8 cellular contexts compared by ENCODE assay signal in genomic region chr17:17750881-17751280, GRCh38.
A peak's percentile ranks its signal among the peaks of the same experiment; 100 is the strongest.
DNase-seq lines count a peak whose midpoint lies in the region; ATAC-seq and TF ChIP-seq lines count a peak whose summit lies in the region.

No MANE protein-coding gene starts in this region.

- peak; percentile 82 for DNase-seq in GM19238 (ENCODE audit: insufficient read length, low spot score)
- DNase-seq in esophagus squamous epithelium (lab: John Stamatoyannopoulos, UW), result no peak
- DNase-seq in NCI-H226, result no peak

- no peaks in the 10 kb centered on the region for H3K27me3 Mint-ChIP-seq in T-helper 1 cell treated with Interleukin-12 subunit alpha and Interleukin-12 subunit beta and Interleukin-4 antibody, amounts not matched to agents 30 μg/mL and 1 μg/mL, for 36 hours (ENCODE audit: low read depth)

- H3K27ac ChIP-seq in 22Rv1 (peak overlapping the region; percentile 64), esophagus squamous epithelium (peak overlapping the region; percentile 74 to 93 (median 91)), subcutaneous abdominal adipose tissue (ENCODE audit: low read depth, low read length) (peak overlapping the region; percentile 6)

- H3K4me3 Mint-ChIP-seq in T-helper 1 cell treated with Interleukin-12 subunit alpha and Interleukin-12 subunit beta and Interleukin-4 antibody, amounts not matched to agents 30 μg/mL and 1 μg/mL, for 36 hours, result peak overlapping the region; percentile 96

- no peak for TF ChIP-seq POLR2A in esophagus squamous epithelium (IDR thresholded peaks at IDR 0.05)

- intact Hi-C loops in esophagus squamous epithelium (cut with DNase I), result no loop called here

- H3K4me1 ChIP-seq in esophagus squamous epithelium, result peaks cover 29 to 77% (median 47%) of the 10 kb centered on the region in 3 donors
- peaks cover 4 to 53% (median 34%) of the 10 kb centered on the region in 5 donors for H3K4me1 ChIP-seq in subcutaneous abdominal adipose tissue (ENCODE audit: control insufficient read depth in 5 of 5, insufficient read depth in 5 of 5, low read length in 5 of 5)

- no peaks in the 10 kb centered on the region for H3K9me3 Mint-ChIP-seq in T-helper 1 cell treated with Interleukin-12 subunit alpha and Interleukin-12 subunit beta and Interleukin-4 antibody, amounts not matched to agents 30 μg/mL and 1 μg/mL, for 36 hours

- no peak for TF ChIP-seq CTCF in 22Rv1 (IDR thresholded peaks at IDR 0.05)
- TF ChIP-seq CTCF in esophagus squamous epithelium (IDR thresholded peaks at IDR 0.05), result no peak

- H3K36me3 Mint-ChIP-seq in T-helper 1 cell treated with Interleukin-12 subunit alpha and Interleukin-12 subunit beta and Interleukin-4 antibody, amounts not matched to agents 30 μg/mL and 1 μg/mL, for 36 hours (ENCODE audit: low read depth), result no peaks in the 10 kb centered on the region

- H3K27me3 ChIP-seq in esophagus squamous epithelium (no peaks in the 10 kb centered on the region), subcutaneous abdominal adipose tissue (ENCODE audit: control insufficient read depth in 5 of 5, insufficient read depth in 4 of 5, low read length in 5 of 5) (no peaks in the 10 kb centered on the region)

- H3K9ac ChIP-seq in subcutaneous abdominal adipose tissue (ENCODE audit: low read length in 5 of 5), result peak overlapping the region in 1 of 5 donors; percentile 12

- 14 to 54% methylated on average over 6 of the region's 8 CpGs for WGBS in esophagus squamous epithelium, 2 donors

- H3K4me1 Mint-ChIP-seq in T-helper 1 cell treated with Interleukin-12 subunit alpha and Interleukin-12 subunit beta and Interleukin-4 antibody, amounts not matched to agents 30 μg/mL and 1 μg/mL, for 36 hours (ENCODE audit: low read depth), result peaks cover 35% of the 10 kb centered on the region

- ATAC-seq in GM19351 (IDR thresholded peaks at IDR 0.05; ENCODE audit: unreplicated experiment), result no peak
- ATAC-seq in HG03469 (IDR thresholded peaks at IDR 0.05; ENCODE audit: unreplicated experiment), result no peak

- H3K9me3 ChIP-seq in esophagus squamous epithelium (no peaks in the 10 kb centered on the region), subcutaneous abdominal adipose tissue (ENCODE audit: control insufficient read depth in 5 of 5, low read length in 5 of 5) (no peaks in the 10 kb centered on the region)

- H3K27ac Mint-ChIP-seq in T-helper 1 cell treated with Interleukin-12 subunit alpha and Interleukin-12 subunit beta and Interleukin-4 antibody, amounts not matched to agents 30 μg/mL and 1 μg/mL, for 36 hours, result peak overlapping the region; percentile 87

- H3K4me3 ChIP-seq in esophagus squamous epithelium (no peak overlapping the region), subcutaneous abdominal adipose tissue (ENCODE audit: low read depth in 1 of 5, low read length in 5 of 5) (no peak overlapping the region)

- peaks cover 0 to 5% (median 0%) of the 10 kb centered on the region in 3 donors for H3K36me3 ChIP-seq in esophagus squamous epithelium
- H3K36me3 ChIP-seq in subcutaneous abdominal adipose tissue (ENCODE audit: control insufficient read depth in 5 of 5, insufficient read depth in 5 of 5, low read length in 5 of 5), result no peaks in the 10 kb centered on the region

Comparison
In these comparisons a context has a peak if more than half of its experiments do, and no peak if none do; other contexts are left out.
1. H3K27ac ChIP-seq: peak in every context shown above with its lines; median percentile 91 in esophagus squamous epithelium; 64 in 22Rv1; 6 in subcutaneous abdominal adipose tissue.